1 cellular context compared by ENCODE assay signal in the genomic region with DNA sequence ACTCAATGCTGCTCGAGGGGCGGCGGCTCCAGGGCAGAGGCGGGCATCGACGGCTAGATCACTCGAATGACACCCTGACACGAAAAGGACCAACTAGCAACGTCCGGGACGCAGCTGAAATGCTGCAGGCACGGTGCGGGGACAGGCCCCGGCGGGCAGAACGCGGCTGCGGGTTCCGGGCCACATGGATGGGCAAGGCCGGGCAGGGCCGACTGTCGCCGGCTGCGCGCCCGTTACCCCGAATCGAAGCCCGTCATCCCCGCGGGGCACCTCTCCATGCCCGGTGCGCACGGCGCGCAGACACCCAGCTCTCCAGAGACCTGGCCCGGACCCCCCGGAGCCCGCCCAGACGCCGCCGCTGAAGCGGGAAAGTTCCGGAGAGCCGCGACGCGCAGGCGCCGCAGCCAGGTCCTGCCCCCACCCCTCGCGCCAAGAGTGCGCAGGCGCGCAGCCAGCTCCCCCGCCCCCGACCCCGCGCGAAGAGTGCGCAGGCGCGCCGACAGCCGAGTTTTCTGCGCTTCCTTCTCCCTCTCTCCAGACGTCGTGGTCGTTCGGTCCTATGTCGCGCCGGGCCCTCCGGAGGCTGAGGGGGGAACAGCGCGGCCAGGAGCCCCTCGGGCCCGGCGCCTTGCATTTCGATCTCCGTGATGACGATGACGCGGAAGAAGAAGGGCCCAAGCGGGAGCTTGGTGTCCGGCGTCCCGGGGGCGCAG.
TF ChIP-seq lines count a peak whose summit lies in the region.

Gene TCF25 (plus strand): TSS at position 484 of the 713 bp plus-strand sequence. CDS start 76 bp downstream, at position 560.

TF ChIP-seq in HepG2, 621 proteins besides CTCF, POLR2A, EP300 and RAD21 (continued from another document and continues in another):
- TF ChIP-seq, protein P1, sequence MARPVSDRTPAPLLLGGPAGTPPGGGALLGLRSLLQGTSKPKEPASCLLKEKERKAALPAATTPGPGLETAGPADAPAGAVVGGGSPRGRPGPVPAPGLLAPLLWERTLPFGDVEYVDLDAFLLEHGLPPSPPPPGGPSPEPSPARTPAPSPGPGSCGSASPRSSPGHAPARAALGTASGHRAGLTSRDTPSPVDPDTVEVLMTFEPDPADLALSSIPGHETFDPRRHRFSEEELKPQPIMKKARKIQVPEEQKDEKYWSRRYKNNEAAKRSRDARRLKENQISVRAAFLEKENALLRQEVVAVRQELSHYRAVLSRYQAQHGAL (CRISPR knock-in tag; IDR thresholded peaks at IDR 0.05; ENCODE audit: not compliant biosample characterization) = peak; percentile 92
- no peak for TF ChIP-seq SP1 (IDR thresholded peaks at IDR 0.05)
- TF ChIP-seq SP1 (CRISPR knock-in tag; IDR thresholded peaks at IDR 0.05) = no peak
- peak; percentile 96 for TF ChIP-seq ETV6 (CRISPR knock-in tag; conservative IDR thresholded peaks at IDR 0.05)
- peak; percentile 99 for TF ChIP-seq SRY (CRISPR knock-in tag; IDR thresholded peaks at IDR 0.05)
- TF ChIP-seq ELF3 (CRISPR knock-in tag; IDR thresholded peaks at IDR 0.05) = no peak; the same call in 1 of the 2 replicates
- peak; percentile 26 for TF ChIP-seq YY1 (IDR thresholded peaks at IDR 0.05; ENCODE audit: insufficient read depth, insufficient replicate concordance, low read depth, low read length)
- TF ChIP-seq PTBP1 (IDR thresholded peaks at IDR 0.05; ENCODE audit: low read depth, low read length, poor library complexity, severe bottlenecking) = peak; percentile 79
- peak; percentile 82 for TF ChIP-seq UBTF (CRISPR knock-in tag; IDR thresholded peaks at IDR 0.05)
- no peak; the same call in 1 of the 2 replicates for TF ChIP-seq TEF (CRISPR knock-in tag; IDR thresholded peaks at IDR 0.05)
- peak; percentile 64; the same call in 1 of the 3 replicates for TF ChIP-seq MXI1 (IDR thresholded peaks at IDR 0.05; ENCODE audit: borderline replicate concordance, low read depth, low read length)
- no peak for TF ChIP-seq NPAS2 (CRISPR knock-in tag; IDR thresholded peaks at IDR 0.05; ENCODE audit: borderline replicate concordance)
- no peak for TF ChIP-seq RCOR2 (CRISPR knock-in tag; IDR thresholded peaks at IDR 0.05)
- no peak for TF ChIP-seq CSRNP2 (CRISPR knock-in tag; conservative IDR thresholded peaks at IDR 0.05; ENCODE audit: low read depth)
- no peak for TF ChIP-seq ZIK1 (CRISPR knock-in tag; IDR thresholded peaks at IDR 0.05; ENCODE audit: borderline replicate concordance, low read depth)
- TF ChIP-seq, protein P2, sequence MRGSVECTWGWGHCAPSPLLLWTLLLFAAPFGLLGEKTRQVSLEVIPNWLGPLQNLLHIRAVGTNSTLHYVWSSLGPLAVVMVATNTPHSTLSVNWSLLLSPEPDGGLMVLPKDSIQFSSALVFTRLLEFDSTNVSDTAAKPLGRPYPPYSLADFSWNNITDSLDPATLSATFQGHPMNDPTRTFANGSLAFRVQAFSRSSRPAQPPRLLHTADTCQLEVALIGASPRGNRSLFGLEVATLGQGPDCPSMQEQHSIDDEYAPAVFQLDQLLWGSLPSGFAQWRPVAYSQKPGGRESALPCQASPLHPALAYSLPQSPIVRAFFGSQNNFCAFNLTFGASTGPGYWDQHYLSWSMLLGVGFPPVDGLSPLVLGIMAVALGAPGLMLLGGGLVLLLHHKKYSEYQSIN (CRISPR knock-in tag; IDR thresholded peaks at IDR 0.05; ENCODE audit: borderline replicate concordance) = no peak
- TF ChIP-seq RXRA (CRISPR knock-in tag; IDR thresholded peaks at IDR 0.05) = peak; percentile 8; the same call in 1 of the 2 replicates
- TF ChIP-seq ZNF569 (CRISPR knock-in tag; IDR thresholded peaks at IDR 0.05; ENCODE audit: borderline replicate concordance) = peak; percentile 63; the same call in 1 of the 2 replicates
- TF ChIP-seq KLF12 (CRISPR knock-in tag; IDR thresholded peaks at IDR 0.05; ENCODE audit: borderline replicate concordance) = peak; percentile 77; the same call in 1 of the 2 replicates
- TF ChIP-seq, protein P3, sequence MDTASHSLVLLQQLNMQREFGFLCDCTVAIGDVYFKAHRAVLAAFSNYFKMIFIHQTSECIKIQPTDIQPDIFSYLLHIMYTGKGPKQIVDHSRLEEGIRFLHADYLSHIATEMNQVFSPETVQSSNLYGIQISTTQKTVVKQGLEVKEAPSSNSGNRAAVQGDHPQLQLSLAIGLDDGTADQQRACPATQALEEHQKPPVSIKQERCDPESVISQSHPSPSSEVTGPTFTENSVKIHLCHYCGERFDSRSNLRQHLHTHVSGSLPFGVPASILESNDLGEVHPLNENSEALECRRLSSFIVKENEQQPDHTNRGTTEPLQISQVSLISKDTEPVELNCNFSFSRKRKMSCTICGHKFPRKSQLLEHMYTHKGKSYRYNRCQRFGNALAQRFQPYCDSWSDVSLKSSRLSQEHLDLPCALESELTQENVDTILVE (CRISPR knock-in tag; IDR thresholded peaks at IDR 0.05) = no peak; the same call in 1 of the 2 replicates
- peak; percentile 86 for TF ChIP-seq ZNF746 (CRISPR knock-in tag; IDR thresholded peaks at IDR 0.05)
- TF ChIP-seq ZNF264 (CRISPR knock-in tag; IDR thresholded peaks at IDR 0.05) = peak; percentile 70; the same call in 1 of the 2 replicates
- peak; percentile 32; the same call in 1 of the 2 replicates for TF ChIP-seq NR2F2 (IDR thresholded peaks at IDR 0.05; ENCODE audit: borderline replicate concordance, low read depth)
- no peak for TF ChIP-seq KLF9 (CRISPR knock-in tag; IDR thresholded peaks at IDR 0.05; ENCODE audit: low read depth)
- TF ChIP-seq BRCA1 (CRISPR knock-in tag; IDR thresholded peaks at IDR 0.05) = peak; percentile 95; the same call in 1 of the 2 replicates
- TF ChIP-seq ZSCAN22 (CRISPR knock-in tag; IDR thresholded peaks at IDR 0.05) = no peak; the same call in 1 of the 2 replicates
- no peak; the same call in none of the 2 replicates for TF ChIP-seq DMTF1 (CRISPR knock-in tag; IDR thresholded peaks at IDR 0.05)
- TF ChIP-seq, protein P4, sequence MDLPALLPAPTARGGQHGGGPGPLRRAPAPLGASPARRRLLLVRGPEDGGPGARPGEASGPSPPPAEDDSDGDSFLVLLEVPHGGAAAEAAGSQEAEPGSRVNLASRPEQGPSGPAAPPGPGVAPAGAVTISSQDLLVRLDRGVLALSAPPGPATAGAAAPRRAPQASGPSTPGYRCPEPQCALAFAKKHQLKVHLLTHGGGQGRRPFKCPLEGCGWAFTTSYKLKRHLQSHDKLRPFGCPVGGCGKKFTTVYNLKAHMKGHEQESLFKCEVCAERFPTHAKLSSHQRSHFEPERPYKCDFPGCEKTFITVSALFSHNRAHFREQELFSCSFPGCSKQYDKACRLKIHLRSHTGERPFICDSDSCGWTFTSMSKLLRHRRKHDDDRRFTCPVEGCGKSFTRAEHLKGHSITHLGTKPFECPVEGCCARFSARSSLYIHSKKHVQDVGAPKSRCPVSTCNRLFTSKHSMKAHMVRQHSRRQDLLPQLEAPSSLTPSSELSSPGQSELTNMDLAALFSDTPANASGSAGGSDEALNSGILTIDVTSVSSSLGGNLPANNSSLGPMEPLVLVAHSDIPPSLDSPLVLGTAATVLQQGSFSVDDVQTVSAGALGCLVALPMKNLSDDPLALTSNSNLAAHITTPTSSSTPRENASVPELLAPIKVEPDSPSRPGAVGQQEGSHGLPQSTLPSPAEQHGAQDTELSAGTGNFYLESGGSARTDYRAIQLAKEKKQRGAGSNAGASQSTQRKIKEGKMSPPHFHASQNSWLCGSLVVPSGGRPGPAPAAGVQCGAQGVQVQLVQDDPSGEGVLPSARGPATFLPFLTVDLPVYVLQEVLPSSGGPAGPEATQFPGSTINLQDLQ (CRISPR knock-in tag; IDR thresholded peaks at IDR 0.05) = peak; percentile 71; the same call in 1 of the 2 replicates
- no peak for TF ChIP-seq THYN1 (CRISPR knock-in tag; IDR thresholded peaks at IDR 0.05; ENCODE audit: borderline replicate concordance, low read depth)
- TF ChIP-seq ZNF652 (CRISPR knock-in tag; IDR thresholded peaks at IDR 0.05; ENCODE audit: borderline replicate concordance, low read depth) = no peak
- no peak; the same call in 1 of the 2 replicates for TF ChIP-seq ZNF790 (CRISPR knock-in tag; IDR thresholded peaks at IDR 0.05; ENCODE audit: borderline replicate concordance)
- peak; percentile 42; the same call in 1 of the 2 replicates for TF ChIP-seq MIER3 (CRISPR knock-in tag; IDR thresholded peaks at IDR 0.05; ENCODE audit: borderline replicate concordance)
- TF ChIP-seq ZNF501 (CRISPR knock-in tag; IDR thresholded peaks at IDR 0.05) = peak; percentile 96
- peak; percentile 76; the same call in 1 of the 2 replicates for TF ChIP-seq SAFB2 (CRISPR knock-in tag; IDR thresholded peaks at IDR 0.05; ENCODE audit: borderline replicate concordance, low read depth)
- TF ChIP-seq RARG (CRISPR knock-in tag; IDR thresholded peaks at IDR 0.05; ENCODE audit: low read depth) = 0 out of 2 replicates have a peak, but pooled peaks have one; percentile 49
- TF ChIP-seq KAT8 (CRISPR knock-in tag; IDR thresholded peaks at IDR 0.05) = peak; percentile 81
- peak; percentile 98 for TF ChIP-seq CAMTA2 (CRISPR knock-in tag; IDR thresholded peaks at IDR 0.05; ENCODE audit: borderline replicate concordance)
- TF ChIP-seq KMT2B (CRISPR knock-in tag; IDR thresholded peaks at IDR 0.05) = peak; percentile 79
- no peak for TF ChIP-seq CHD4 (IDR thresholded peaks at IDR 0.05; ENCODE audit: borderline replicate concordance, low read length)
- TF ChIP-seq ATM (IDR thresholded peaks at IDR 0.05; ENCODE audit: borderline replicate concordance) = no peak
- TF ChIP-seq TAF1 (CRISPR knock-in tag; IDR thresholded peaks at IDR 0.05) = peak; percentile 87
- TF ChIP-seq HNRNPL (IDR thresholded peaks at IDR 0.05; ENCODE audit: low read depth, low read length) = peak; percentile 12; the same call in 1 of the 2 replicates
- no peak for TF ChIP-seq GZF1 (CRISPR knock-in tag; IDR thresholded peaks at IDR 0.05)
- peak; percentile 91 for TF ChIP-seq POLR2G (IDR thresholded peaks at IDR 0.05; ENCODE audit: low read depth, low read length)
- TF ChIP-seq RAD51 (IDR thresholded peaks at IDR 0.05; ENCODE audit: borderline replicate concordance) = no peak
- no peak; the same call in 1 of the 2 replicates for TF ChIP-seq JUND (CRISPR knock-in tag; IDR thresholded peaks at IDR 0.05)
- peak; percentile 46 for TF ChIP-seq FOXA3 (CRISPR knock-in tag; IDR thresholded peaks at IDR 0.05)
- TF ChIP-seq PAWR (CRISPR knock-in tag; IDR thresholded peaks at IDR 0.05; ENCODE audit: borderline replicate concordance) = 0 out of 2 replicates have a peak, but pooled peaks have one; percentile 95
- TF ChIP-seq GFI1 (CRISPR knock-in tag; IDR thresholded peaks at IDR 0.05; ENCODE audit: borderline replicate concordance) = peak; percentile 90
- TF ChIP-seq ZNF207 (IDR thresholded peaks at IDR 0.05; ENCODE audit: borderline replicate concordance) = no peak
- TF ChIP-seq SUZ12 (IDR thresholded peaks at IDR 0.05; ENCODE audit: low read depth, low read length) = no peak
